ENCODE assay signal across 1 cellular context in genomic region chr5:141691286-141691866, GRCh38.
TF ChIP-seq lines count a peak whose summit lies in the region.

No MANE protein-coding gene starts in this region.

TF ChIP-seq in K562, 482 proteins besides CTCF, POLR2A, EP300 and RAD21 (continued from another document and continues in another):
- TF ChIP-seq PREB (CRISPR knock-in tag; IDR thresholded peaks at IDR 0.05), result no peak
- peak; percentile 88 for TF ChIP-seq TAL1 (IDR thresholded peaks at IDR 0.05)
- no peak for TF ChIP-seq ZNF699 (CRISPR knock-in tag; IDR thresholded peaks at IDR 0.05; ENCODE audit: insufficient replicate concordance)
- no peak for TF ChIP-seq MGA (IDR thresholded peaks at IDR 0.05)
- TF ChIP-seq, protein P1, sequence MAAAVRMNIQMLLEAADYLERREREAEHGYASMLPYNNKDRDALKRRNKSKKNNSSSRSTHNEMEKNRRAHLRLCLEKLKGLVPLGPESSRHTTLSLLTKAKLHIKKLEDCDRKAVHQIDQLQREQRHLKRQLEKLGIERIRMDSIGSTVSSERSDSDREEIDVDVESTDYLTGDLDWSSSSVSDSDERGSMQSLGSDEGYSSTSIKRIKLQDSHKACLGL (CRISPR knock-in tag; IDR thresholded peaks at IDR 0.05; ENCODE audit: borderline replicate concordance, poor library complexity, severe bottlenecking), result no peak
- TF ChIP-seq ZBTB49 (CRISPR knock-in tag; IDR thresholded peaks at IDR 0.05; ENCODE audit: borderline replicate concordance), result no peak
- TF ChIP-seq COPS2 (conservative IDR thresholded peaks at IDR 0.05), result no peak
- no peak for TF ChIP-seq TFE3 (CRISPR knock-in tag; IDR thresholded peaks at IDR 0.05)
- peak; percentile 60; the same call in 1 of the 2 replicates for TF ChIP-seq PHB2 (IDR thresholded peaks at IDR 0.05; ENCODE audit: low read depth)
- TF ChIP-seq NR4A1 (CRISPR knock-in tag; IDR thresholded peaks at IDR 0.05), result no peak
- peak; percentile 62; the same call in 1 of the 2 replicates for TF ChIP-seq NR4A1 (tag; IDR thresholded peaks at IDR 0.05)
- no peak for TF ChIP-seq NR0B1 (IDR thresholded peaks at IDR 0.05; ENCODE audit: partially characterized antibody)
- peak; percentile 51 for TF ChIP-seq DACH1 (IDR thresholded peaks at IDR 0.05; ENCODE audit: partially characterized antibody)
- TF ChIP-seq ZNF165 (CRISPR knock-in tag; IDR thresholded peaks at IDR 0.05; ENCODE audit: borderline replicate concordance), result no peak
- TF ChIP-seq ZNF316 (IDR thresholded peaks at IDR 0.05), result no peak
- TF ChIP-seq, protein P2, sequence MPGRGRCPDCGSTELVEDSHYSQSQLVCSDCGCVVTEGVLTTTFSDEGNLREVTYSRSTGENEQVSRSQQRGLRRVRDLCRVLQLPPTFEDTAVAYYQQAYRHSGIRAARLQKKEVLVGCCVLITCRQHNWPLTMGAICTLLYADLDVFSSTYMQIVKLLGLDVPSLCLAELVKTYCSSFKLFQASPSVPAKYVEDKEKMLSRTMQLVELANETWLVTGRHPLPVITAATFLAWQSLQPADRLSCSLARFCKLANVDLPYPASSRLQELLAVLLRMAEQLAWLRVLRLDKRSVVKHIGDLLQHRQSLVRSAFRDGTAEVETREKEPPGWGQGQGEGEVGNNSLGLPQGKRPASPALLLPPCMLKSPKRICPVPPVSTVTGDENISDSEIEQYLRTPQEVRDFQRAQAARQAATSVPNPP (IDR thresholded peaks at IDR 0.05; ENCODE audit: borderline replicate concordance, insufficient read depth, insufficient read length), result no peak
- TF ChIP-seq HMGN3 (IDR thresholded peaks at IDR 0.05; ENCODE audit: borderline replicate concordance, extremely low read depth, insufficient read length, low read depth, low read length), result peak; percentile 55
- TF ChIP-seq IRF9 (tag; IDR thresholded peaks at IDR 0.05), result no peak
- TF ChIP-seq YBX1 (IDR thresholded peaks at IDR 0.05), result no peak
- TF ChIP-seq FOXA3 (CRISPR knock-in tag; conservative IDR thresholded peaks at IDR 0.05 in 1 of 2, IDR thresholded peaks at IDR 0.05 in 1 of 2), result no peak
- no peak for TF ChIP-seq ZNF133 (CRISPR knock-in tag; IDR thresholded peaks at IDR 0.05)
- TF ChIP-seq SRSF3 (IDR thresholded peaks at IDR 0.05; ENCODE audit: insufficient read depth, low read length), result no peak
- TF ChIP-seq ZNF224 (CRISPR knock-in tag; IDR thresholded peaks at IDR 0.05), result no peak
- TF ChIP-seq CBX1 (IDR thresholded peaks at IDR 0.05; ENCODE audit: low read depth), result no peak
- TF ChIP-seq ZNF263 (CRISPR knock-in tag; IDR thresholded peaks at IDR 0.05; ENCODE audit: borderline replicate concordance), result no peak
- TF ChIP-seq, protein P3, sequence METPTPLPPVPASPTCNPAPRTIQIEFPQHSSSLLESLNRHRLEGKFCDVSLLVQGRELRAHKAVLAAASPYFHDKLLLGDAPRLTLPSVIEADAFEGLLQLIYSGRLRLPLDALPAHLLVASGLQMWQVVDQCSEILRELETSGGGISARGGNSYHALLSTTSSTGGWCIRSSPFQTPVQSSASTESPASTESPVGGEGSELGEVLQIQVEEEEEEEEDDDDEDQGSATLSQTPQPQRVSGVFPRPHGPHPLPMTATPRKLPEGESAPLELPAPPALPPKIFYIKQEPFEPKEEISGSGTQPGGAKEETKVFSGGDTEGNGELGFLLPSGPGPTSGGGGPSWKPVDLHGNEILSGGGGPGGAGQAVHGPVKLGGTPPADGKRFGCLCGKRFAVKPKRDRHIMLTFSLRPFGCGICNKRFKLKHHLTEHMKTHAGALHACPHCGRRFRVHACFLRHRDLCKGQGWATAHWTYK (CRISPR knock-in tag; IDR thresholded peaks at IDR 0.05), result 0 out of 2 replicates have a peak, but pooled peaks have one; percentile 35
- TF ChIP-seq ARHGAP35 (IDR thresholded peaks at IDR 0.05; ENCODE audit: partially characterized antibody), result no peak
- TF ChIP-seq NFE2 (IDR thresholded peaks at IDR 0.05; ENCODE audit: low read depth), result peak; percentile 87
- peak; percentile 68; the same call in 1 of the 2 replicates for TF ChIP-seq ZNF197 (CRISPR knock-in tag; IDR thresholded peaks at IDR 0.05; ENCODE audit: low read depth)
- peak; percentile 49 for TF ChIP-seq BHLHE40 (IDR thresholded peaks at IDR 0.05; ENCODE audit: low read length)
- TF ChIP-seq, protein P4, sequence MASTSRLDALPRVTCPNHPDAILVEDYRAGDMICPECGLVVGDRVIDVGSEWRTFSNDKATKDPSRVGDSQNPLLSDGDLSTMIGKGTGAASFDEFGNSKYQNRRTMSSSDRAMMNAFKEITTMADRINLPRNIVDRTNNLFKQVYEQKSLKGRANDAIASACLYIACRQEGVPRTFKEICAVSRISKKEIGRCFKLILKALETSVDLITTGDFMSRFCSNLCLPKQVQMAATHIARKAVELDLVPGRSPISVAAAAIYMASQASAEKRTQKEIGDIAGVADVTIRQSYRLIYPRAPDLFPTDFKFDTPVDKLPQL (IDR thresholded peaks at IDR 0.05; ENCODE audit: extremely low read depth, insufficient read length), result no peak
- TF ChIP-seq ZEB2 (IDR thresholded peaks at IDR 0.05), result peak; percentile 69
- TF ChIP-seq NR2C2 (CRISPR knock-in tag; IDR thresholded peaks at IDR 0.05), result no peak
- peak; percentile 90 for TF ChIP-seq NR2C2 (tag; IDR thresholded peaks at IDR 0.05)
- TF ChIP-seq SMARCC2 (IDR thresholded peaks at IDR 0.05; ENCODE audit: low read depth), result peak; percentile 94
- TF ChIP-seq PHF21A (IDR thresholded peaks at IDR 0.05; ENCODE audit: borderline replicate concordance, low read depth), result 0 out of 2 replicates have a peak, but pooled peaks have one; percentile 6
- TF ChIP-seq ZFP30 (CRISPR knock-in tag; IDR thresholded peaks at IDR 0.05; ENCODE audit: borderline replicate concordance), result no peak
